In genomic region chr6:129016844-129017243, GRCh38 we compare ENCODE assay signal across 33 cellular contexts.
"Had no signal": no experiment of that assay in that cellular context is flagged by ENCODE, and none has a peak within 500 bp of the region (broad histone marks: within the 10 kb centered on the region; RNA-seq: fewer than 3 reads in every experiment).

No MANE protein-coding gene starts in this region.

- H3K36me3 ChIP-seq: brain microvascular endothelial cell, esophagus squamous epithelium, gastroesophageal sphincter, heart right ventricle, WERI-Rb-1 had no signal

- FAIRE-seq: astrocyte, bronchial epithelial cell, colon, endothelial cell of umbilical vein had no signal

- ATAC-seq: activated CD4-positive, CD25-positive, alpha-beta regulatory T cell treated with anti-CD3 and anti-CD28 coated beads, Interleukin-2, amount 50 U/mL, for 24 hours; activated CD8-positive, alpha-beta T cell treated with anti-CD3 and anti-CD28 coated beads for 36 hours; activated T-cell treated with anti-CD3 and anti-CD28 coated beads, Interleukin-2, amount 50 U/mL, for 4 hours; activated T-helper 17 cell treated with anti-CD3 and anti-CD28 coated beads, Interleukin-2, amount 50 U/mL, for 72 hours; effector memory CD8-positive, alpha-beta T cell; gastroesophageal sphincter; heart right ventricle; T-helper 17 cell had no signal

- H3K9me3 ChIP-seq: esophagus squamous epithelium, gastroesophageal sphincter had no signal

- DNase-seq: activated B cell treated with CpG ODN at 0.5 μM for 24 hours; activated CD4-positive, alpha-beta T cell treated with anti-CD3 and anti-CD28 coated beads for 48 hours; activated CD4-positive, alpha-beta T cell treated with anti-CD3 and anti-CD28 coated beads, Interleukin-2, amount 50 U/mL, for 1 hour; activated CD4-positive, alpha-beta T cell treated with anti-CD3 and anti-CD28 coated beads, Interleukin-2, amount 50 U/mL, for 48 hours; activated CD8-positive, alpha-beta memory T cell treated with anti-CD3 and anti-CD28 coated beads for 24 hours; activated CD8-positive, alpha-beta T cell treated with anti-CD3 and anti-CD28 coated beads for 36 hours; activated effector memory CD4-positive, alpha-beta T cell treated with Interleukin-2 at 50 U/mL for 16 hours; activated gamma-delta T cell treated with Interleukin-2 at 50 U/mL for 16 hours; activated naive CD4-positive, alpha-beta T cell treated with anti-CD3 and anti-CD28 coated beads, Interleukin-2, amount 50 U/mL, for 16 hours; activated naive CD4-positive, alpha-beta T cell treated with Interleukin-2 at 50 U/mL for 16 hours; activated T-cell treated with anti-CD3 and anti-CD28 coated beads, Interleukin-2, amount 50 U/mL, for 4 hours; amniotic stem cell; anterior cingulate cortex; brain microvascular endothelial cell; caudate nucleus; cortex of kidney; dermis blood vessel endothelial cell; effector CD4-positive, alpha-beta T cell; effector memory CD8-positive, alpha-beta T cell; esophagus squamous epithelium; foreskin melanocyte; heart right ventricle; T-helper 17 cell; T1000; WERI-Rb-1 had no signal

- H3K27ac ChIP-seq: brain microvascular endothelial cell, epithelial cell of prostate, esophagus squamous epithelium, gastroesophageal sphincter, heart right ventricle, WERI-Rb-1 had no signal

- H3K4me3 ChIP-seq: esophagus squamous epithelium, gastroesophageal sphincter, heart right ventricle had no signal

- H3K27me3 ChIP-seq: brain microvascular endothelial cell, esophagus squamous epithelium, gastroesophageal sphincter, heart right ventricle had no signal

- H3K4me1 ChIP-seq: esophagus squamous epithelium, gastroesophageal sphincter had no signal
